8 cellular contexts compared by ENCODE assay signal in genomic region chr20:38863024-38863851, GRCh38. TPM values are rescaled to one million over a fixed set of nuclear protein-coding genes. Genes with fewer than 3 reads are reported as not detected.
DNase-seq lines count a peak whose midpoint lies in the region; ATAC-seq and TF ChIP-seq lines count a peak whose summit lies in the region.
"Had no signal": no experiment of that assay in that cellular context is flagged by ENCODE, and none has a peak within 500 bp of the region (broad histone marks: within the 10 kb centered on the region; RNA-seq: fewer than 3 reads in every experiment).

No MANE protein-coding gene starts in this region.

- H3K9ac ChIP-seq in PC-3 (ENCODE audit: low read length), result no peak overlapping the region

- H2AFZ ChIP-seq in PC-3 (ENCODE audit: low read length), result no peak overlapping the region

- TF ChIP-seq CTCF in PC-3 (conservative IDR thresholded peaks at IDR 0.05; ENCODE audit: low read depth, low read length), result no peak

- no peaks in the 10 kb centered on the region for H3K79me2 ChIP-seq in PC-3 (ENCODE audit: low read length)

- intact Hi-C loops in posterior vena cava (cut with DNase I) (loop anchor here in 1 of 2 donors (1.0 kb wide), 1 partner anchor 25 kb away; no protein-coding TSS in a partner anchor), PC-3 (cut with micrococcal nuclease) (no loop called here)

- no peak overlapping the region for H3K4me3 ChIP-seq in PC-3 (ENCODE audit: low read length)

- H3F3A ChIP-seq in PC-3 (ENCODE audit: low read length, unreplicated experiment), result no peaks in the 10 kb centered on the region

- peak; percentile 51 for DNase-seq in activated CD4-positive, alpha-beta T cell treated with anti-CD3 and anti-CD28 coated beads, Interleukin-2, amount 50 U/mL, for 1 hour
- DNase-seq in posterior vena cava (ENCODE audit: low spot score) (peak; percentile 30), NCI-H1092 treated with DMSO at 0.1 percent for 48 hours (lab: John Stamatoyannopoulos, UW) (no peak), middle frontal gyrus (ENCODE audit: extremely low spot score, low spot score) (no peak), PC-3 (no peak)

- no peak overlapping the region for H3K4me2 ChIP-seq in PC-3 (ENCODE audit: low read length)

- CTCF ChIA-PET in PC-3 (lab: Charles Lee), result no interaction called here

- no peaks in the 10 kb centered on the region for H3K36me3 ChIP-seq in PC-3 (ENCODE audit: low read depth, low read length)

- no peak overlapping the region for H3K27ac ChIP-seq in PC-3 (ENCODE audit: low read length)

- no peaks in the 10 kb centered on the region for H3K9me2 ChIP-seq in PC-3 (replicated peaks; ENCODE audit: low read length)

- H3K4me1 ChIP-seq in PC-3 (ENCODE audit: insufficient read depth, low read length), result no peaks in the 10 kb centered on the region

- BruUV-seq in PC-3 (replicated peaks; lab: Mats Ljungman, UMichigan), result no TSS peak

- H3K27me3 ChIP-seq in PC-3 (ENCODE audit: low read length), result no peaks in the 10 kb centered on the region; the same call in 1 of the 2 replicates

- no peaks in the 10 kb centered on the region for H4K20me1 ChIP-seq in PC-3 (ENCODE audit: low read length)

- POLR2A ChIA-PET in PC-3 (lab: Charles Lee; ENCODE audit: unreplicated experiment), result no interaction called here

- H3K9me3 ChIP-seq in PC-3 (ENCODE audit: low read length), result no peaks in the 10 kb centered on the region

- ATAC-seq in GM19455 (IDR thresholded peaks at IDR 0.05; ENCODE audit: unreplicated experiment) (peak; percentile 52), HG03354 (IDR thresholded peaks at IDR 0.05; ENCODE audit: poor library complexity, severe bottlenecking, unreplicated experiment) (peak; percentile 75), PC-3 (no peak)
- ATAC-seq: Panc1 had no signal

RNA-seq across cellular contexts. Expression of gene PPP1R16B, which starts 57.7 kb away (rescaled TPM):
- 10 to 100 TPM in 1 of 2 donors, 1 to 10 TPM in 1; 8.5 to 11.7 TPM for total RNA-seq in posterior vena cava
- total RNA-seq in PC-3 (2014; rRNA removed), result 0.04 and 0.12 TPM in 2 replicates

Comparison
In these comparisons a context has a peak if more than half of its experiments do, and no peak if none do; other contexts are left out.
1. DNase-seq: peak in activated CD4-positive, alpha-beta T cell treated with anti-CD3 and anti-CD28 coated beads, Interleukin-2, amount 50 U/mL, for 1 hour (single experiment) and posterior vena cava (single experiment); none in NCI-H1092 treated with DMSO at 0.1 percent for 48 hours (single experiment), middle frontal gyrus (single experiment) and PC-3 (single experiment).